In the genomic region with DNA sequence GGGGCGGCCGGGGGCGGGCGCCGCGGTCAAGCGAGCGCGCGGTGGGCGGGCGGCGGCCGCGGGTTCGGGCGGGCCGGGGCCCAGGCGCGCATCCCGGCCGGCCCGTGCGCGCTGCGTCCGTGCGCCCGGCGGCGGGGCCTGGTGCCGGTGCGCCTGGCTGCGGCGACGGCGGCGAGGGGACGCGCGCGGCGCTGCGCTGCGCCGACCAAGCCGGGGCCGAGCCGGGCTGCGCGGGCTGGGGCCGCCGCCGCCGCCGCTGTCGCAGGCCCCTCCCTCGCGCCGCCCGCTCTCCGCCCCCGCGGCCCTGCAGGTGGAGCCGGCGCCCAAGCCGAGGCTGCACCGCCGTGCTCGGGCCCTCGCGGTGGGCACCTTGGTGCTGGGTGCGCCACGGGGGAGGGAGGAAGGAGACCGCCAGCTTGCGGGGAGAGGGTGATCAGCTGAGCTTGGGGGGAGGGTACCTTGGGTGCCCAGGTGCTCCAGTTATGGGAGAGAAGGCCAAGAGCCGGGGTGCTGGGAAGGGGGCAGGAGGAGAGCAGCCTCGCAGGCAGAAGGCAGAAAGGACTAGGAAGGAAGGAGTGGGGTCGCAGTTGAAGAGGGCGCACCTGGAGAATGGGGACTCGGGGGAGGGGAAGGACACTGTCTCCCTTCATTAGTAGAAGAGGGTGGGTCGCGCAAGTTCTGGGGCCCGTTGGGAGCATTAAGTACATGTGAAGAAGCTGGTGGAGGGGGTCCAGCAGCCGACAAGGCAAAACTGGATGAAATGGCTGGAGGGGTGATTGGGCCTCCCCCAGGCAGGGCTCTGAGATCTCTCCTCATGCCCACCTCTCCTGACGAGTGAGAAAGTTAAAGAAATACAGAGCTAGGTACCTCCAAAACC, we compare ENCODE assay signal across 9 cellular contexts. TPM values are rescaled to one million over a fixed set of nuclear protein-coding genes. Genes with fewer than 3 reads are reported as not detected.
DNase-seq lines count a peak whose midpoint lies in the region; ATAC-seq, FAIRE-seq and TF ChIP-seq lines count a peak whose summit lies in the region.
"Had no signal": no experiment of that assay in that cellular context is flagged by ENCODE, and none has a peak within 500 bp of the region (broad histone marks: within the 10 kb centered on the region; RNA-seq: fewer than 3 reads in every experiment).

A gene (minus strand): TSS at position 228 of the 877 bp plus-strand sequence. CDS start 385 bp downstream, outside the sequence.

- BruUV-seq in HepG2 (replicated peaks; lab: Mats Ljungman, UMichigan): no TSS peak

- no peak within 1 kb of the TSS for H3K9ac ChIP-seq in HepG2 (ENCODE audit: insufficient read depth, low read depth, low read length)

- H3K27me3 ChIP-seq in HepG2 (ENCODE audit: control insufficient read depth in 1 of 2, insufficient read depth in 2 of 2, low read length in 2 of 2) (peaks cover 11 to 47% of the 10 kb centered on the region in 2 experiments; a peak in 4 of 5 replicates), vagina (no peaks in the 10 kb centered on the region)

- H3K36me3 ChIP-seq in HepG2 (replicated peaks in 1 of 2; ENCODE audit: control insufficient read depth in 1 of 2, insufficient read depth in 2 of 2, low read length in 2 of 2): no peaks in the 10 kb centered on the region
- H3K36me3 ChIP-seq in vagina: no peaks in the 10 kb centered on the region

- peak; percentile 47 for ATAC-seq in HepG2
- no peak for ATAC-seq in HG03432 (IDR thresholded peaks at IDR 0.05; ENCODE audit: unreplicated experiment)

- intact Hi-C loops in HepG2 (cut with micrococcal nuclease; ENCODE audit: unreplicated experiment): loop anchor here (5.0 kb wide), 1 partner anchor 75 kb away; no protein-coding TSS in a partner anchor
- intact Hi-C loops in vagina (cut with DNase I): no loop called here

- WGBS in HepG2 (ENCODE audit: low lambda C conversion rate): 15% methylated on average over 38 of the region's 86 CpGs

- H3K27ac ChIP-seq in HepG2 (ENCODE audit: extremely low read length, insufficient read depth, low read length) (no peak within 1 kb of the TSS), vagina (peak within 1 kb of the TSS; percentile 60)

- POLR2A ChIA-PET in HepG2 (lab: Yijun Ruan, JAX): interaction anchor here (0.7 kb wide), 1 partner anchor 632 kb away, joined by 3 read pairs; no protein-coding TSS in a partner anchor

- in situ Hi-C loops in T47D (cut with HindIII; ENCODE audit: low pct_unique_long_range_greater_than_20kb, low sequenced_read_pairs): no loop called here
- in situ Hi-C loops in HepG2 (cut with HindIII; ENCODE audit: extremely low pct_ligation_motif_present, low pct_unique_long_range_greater_than_20kb): no loop called here

- no peak for TF ChIP-seq POLR2A in HepG2 (IDR thresholded peaks at IDR 0.05; ENCODE audit: insufficient read depth in 1 of 2, low read depth in 2 of 2, low read length in 2 of 2)
- no peak for TF ChIP-seq POLR2A in vagina (IDR thresholded peaks at IDR 0.05)

- no peak within 1 kb of the TSS for H2AFZ ChIP-seq in HepG2 (ENCODE audit: low read length)

- CTCF ChIA-PET in HepG2 (lab: Yijun Ruan, JAX; ENCODE audit: low intra/inter-chr PET ratio, low total read pairs): no interaction called here

- no peak for FAIRE-seq in HepG2 (lab: Jason Lieb, UNC)
- FAIRE-seq: G401.6 had no signal

- no peak within 1 kb of the TSS for H3K4me2 ChIP-seq in HepG2 (ENCODE audit: low read depth, low read length)

- no peaks in the 10 kb centered on the region for H4K20me1 ChIP-seq in HepG2 (ENCODE audit: insufficient read depth, low read length)

- no peaks in the 10 kb centered on the region for H3K9me3 ChIP-seq in HepG2 (ENCODE audit: low read length)
- H3K9me3 ChIP-seq in vagina: no peaks in the 10 kb centered on the region

- TF ChIP-seq EP300 in HepG2 (IDR thresholded peaks at IDR 0.05; ENCODE audit: low read depth in 2 of 2, low read length in 2 of 2) (no peak), HepG2 (CRISPR knock-in tag; IDR thresholded peaks at IDR 0.05; ENCODE audit: borderline replicate concordance) (no peak)

- H3K4me1 ChIP-seq in HepG2 (ENCODE audit: insufficient read depth, low read length) (no peaks in the 10 kb centered on the region), vagina (peaks cover 33% of the 10 kb centered on the region)

- no peaks in the 10 kb centered on the region for H3K79me2 ChIP-seq in HepG2 (ENCODE audit: insufficient read depth, low read length)

- DNase-seq in stimulated activated CD4-positive, alpha-beta T cell treated with anti-CD3 and anti-CD28 coated beads, Interleukin-2, amount 100 ng/mL, for 24 hours: peak; percentile 11 to 37
- DNase-seq in stimulated activated CD4-positive, alpha-beta T cell treated with anti-CD3 and anti-CD28 coated beads, Interleukin-4, amount 100 ng/mL, for 1 hour: no peak
- DNase-seq in T47D (ENCODE audit: low read depth in 1 of 2, low spot score in 1 of 2) (peak; percentile 48 to 69), HepG2 (ENCODE audit: low spot score) (no peak), vagina (ENCODE audit: extremely low spot score in 2 of 2) (peak; percentile 64 to 65), GF-D8 (lab: John Stamatoyannopoulos, UW) (no peak), hippocampal formation (lab: John Stamatoyannopoulos, UW) (no peak)

- H3K4me3 ChIP-seq in HepG2 (replicated peaks in 1 of 3; ENCODE audit: insufficient read depth in 1 of 3, low read depth in 2 of 3, low read length in 3 of 3) (no peak within 1 kb of the TSS), vagina (peak within 1 kb of the TSS; percentile 50 to 65)

- no peak for TF ChIP-seq RAD21 in HepG2 (CRISPR knock-in tag; IDR thresholded peaks at IDR 0.05)

- TF ChIP-seq CTCF in HepG2 (CRISPR knock-in tag; IDR thresholded peaks at IDR 0.05) (no peak), vagina (IDR thresholded peaks at IDR 0.05) (no peak)

TF ChIP-seq in HepG2, 621 proteins besides CTCF, POLR2A, EP300 and RAD21:
- TF ChIP-seq CCDC6 (CRISPR knock-in tag; IDR thresholded peaks at IDR 0.05) (no peak), ZNF432 (CRISPR knock-in tag; IDR thresholded peaks at IDR 0.05; ENCODE audit: borderline replicate concordance) (no peak), MIER2 (CRISPR knock-in tag; IDR thresholded peaks at IDR 0.05) (no peak), HCFC1 (IDR thresholded peaks at IDR 0.05; ENCODE audit: low read depth, low read length) (no peak), NR2C2 (CRISPR knock-in tag; IDR thresholded peaks at IDR 0.05; ENCODE audit: borderline replicate concordance) (no peak), ZNF382 (CRISPR knock-in tag; IDR thresholded peaks at IDR 0.05; ENCODE audit: borderline replicate concordance) (no peak), ZBTB21 (CRISPR knock-in tag; IDR thresholded peaks at IDR 0.05) (no peak), MED1 (CRISPR knock-in tag; IDR thresholded peaks at IDR 0.05) (no peak), TOPORS (CRISPR knock-in tag; IDR thresholded peaks at IDR 0.05) (no peak), ZNF143 (CRISPR knock-in tag; IDR thresholded peaks at IDR 0.05) (no peak), ZNF782 (CRISPR knock-in tag; IDR thresholded peaks at IDR 0.05; ENCODE audit: borderline replicate concordance) (no peak), PRPF4 (IDR thresholded peaks at IDR 0.05; ENCODE audit: low read depth, low read length, poor library complexity, severe bottlenecking) (no peak)
- TF ChIP-seq, protein P1, sequence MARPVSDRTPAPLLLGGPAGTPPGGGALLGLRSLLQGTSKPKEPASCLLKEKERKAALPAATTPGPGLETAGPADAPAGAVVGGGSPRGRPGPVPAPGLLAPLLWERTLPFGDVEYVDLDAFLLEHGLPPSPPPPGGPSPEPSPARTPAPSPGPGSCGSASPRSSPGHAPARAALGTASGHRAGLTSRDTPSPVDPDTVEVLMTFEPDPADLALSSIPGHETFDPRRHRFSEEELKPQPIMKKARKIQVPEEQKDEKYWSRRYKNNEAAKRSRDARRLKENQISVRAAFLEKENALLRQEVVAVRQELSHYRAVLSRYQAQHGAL (CRISPR knock-in tag; IDR thresholded peaks at IDR 0.05; ENCODE audit: not compliant biosample characterization): no peak

RNA-seq across cellular contexts. Expression of the gene that starts here (rescaled TPM):
- total RNA-seq in HepG2 (2016; rRNA removed; fragmentation: Illumina TruSeq; extraction: Trizol) (0.60 and 1.2 TPM in 2 replicates), vagina (17.2 TPM)
- 0.18 and 0.30 TPM in 2 replicates for total RNA-seq in HepG2 (2016; cell fraction: cytosol; rRNA removed; fragmentation: Illumina TruSeq; extraction: Trizol; ENCODE audit: low read depth)
- total RNA-seq in HepG2 (2016; cell fraction: insoluble cytoplasmic fraction; rRNA removed; fragmentation: Illumina TruSeq; extraction: Trizol): 0.69 and 1.1 TPM in 2 replicates
- total RNA-seq in HepG2 (2016; cell fraction: membrane; rRNA removed; fragmentation: Illumina TruSeq; extraction: Trizol): 0.83 and 1.1 TPM in 2 replicates
- 0.53 and 0.78 TPM in 2 replicates for total RNA-seq in HepG2 (2016; cell fraction: nucleus; rRNA removed; fragmentation: Illumina TruSeq; extraction: Trizol)
- 7.0 and 8.6 TPM in 2 replicates for polyA plus RNA-seq in HepG2 (2011; rRNA removed)
- 7.1 and 8.6 TPM in 2 replicates for polyA plus RNA-seq in HepG2 (2011; cell fraction: cytosol; rRNA removed)
- 5.4 and 5.9 TPM in 2 replicates for polyA plus RNA-seq in HepG2 (2011; cell fraction: nucleus; rRNA removed)
- 2.1 and 2.2 TPM in 2 replicates for polyA plus RNA-seq in HepG2 (2012)
- polyA plus RNA-seq in HepG2 (2016; cell fraction: cytosol; fragmentation: Illumina TruSeq; extraction: Trizol; ENCODE audit: low read depth): 0.25 and 0.43 TPM in 2 replicates
- polyA plus RNA-seq in HepG2 (2016; cell fraction: insoluble cytoplasmic fraction; fragmentation: Illumina TruSeq; extraction: Trizol; ENCODE audit: low read depth): 2.3 TPM in 2 replicates
- polyA plus RNA-seq in HepG2 (2016; cell fraction: membrane; fragmentation: Illumina TruSeq; extraction: Trizol; ENCODE audit: low read depth): 0.92 and 1.3 TPM in 2 replicates
- polyA plus RNA-seq in HepG2 (2016; cell fraction: nucleus; fragmentation: Illumina TruSeq; extraction: Trizol; ENCODE audit: insufficient read depth, low read depth): 2.0 and 2.3 TPM in 2 replicates
- 0.07 and 17.8 TPM in 2 replicates for polyA minus RNA-seq in HepG2 (2011; rRNA and poly(A)+ RNA removed; ENCODE audit: low replicate concordance)
- polyA minus RNA-seq in HepG2 (2011; cell fraction: cytosol; rRNA and poly(A)+ RNA removed): 3.9 and 5.6 TPM in 2 replicates
- 6.0 and 6.7 TPM in 2 replicates for polyA minus RNA-seq in HepG2 (2011; cell fraction: nucleus; rRNA and poly(A)+ RNA removed)

Comparison
In these comparisons a context has a peak if more than half of its experiments do, and no peak if none do; other contexts are left out.
1. DNase-seq: peak in stimulated activated CD4-positive, alpha-beta T cell treated with anti-CD3 and anti-CD28 coated beads, Interleukin-2, amount 100 ng/mL, for 24 hours (2 of 2), T47D (2 of 2) and vagina (2 of 2); none in stimulated activated CD4-positive, alpha-beta T cell treated with anti-CD3 and anti-CD28 coated beads, Interleukin-4, amount 100 ng/mL, for 1 hour (single experiment), HepG2 (single experiment), GF-D8 (single experiment) and hippocampal formation (0 of 2).
2. H3K4me3 ChIP-seq: peak in vagina (2 of 2); none in HepG2 (0 of 3).